In genomic region chr11:77276271-77276670, GRCh38 we compare ENCODE assay signal across 1 cellular context.
TF ChIP-seq lines count a peak whose summit lies in the region.

No MANE protein-coding gene starts in this region.

TF ChIP-seq in GM23338, 12 proteins besides CTCF, POLR2A, EP300 and RAD21 (continued from another document):
- TF ChIP-seq ETS1 (IDR thresholded peaks at IDR 0.05): no peak
- TF ChIP-seq JUNB (IDR thresholded peaks at IDR 0.05; ENCODE audit: unreplicated experiment): no peak
- TF ChIP-seq POLR2AphosphoS5 (IDR thresholded peaks at IDR 0.05; ENCODE audit: low read depth): no peak
- no peak for TF ChIP-seq ZNF114 (CRISPR knock-in tag; IDR thresholded peaks at IDR 0.05)
- TF ChIP-seq, protein P1, sequence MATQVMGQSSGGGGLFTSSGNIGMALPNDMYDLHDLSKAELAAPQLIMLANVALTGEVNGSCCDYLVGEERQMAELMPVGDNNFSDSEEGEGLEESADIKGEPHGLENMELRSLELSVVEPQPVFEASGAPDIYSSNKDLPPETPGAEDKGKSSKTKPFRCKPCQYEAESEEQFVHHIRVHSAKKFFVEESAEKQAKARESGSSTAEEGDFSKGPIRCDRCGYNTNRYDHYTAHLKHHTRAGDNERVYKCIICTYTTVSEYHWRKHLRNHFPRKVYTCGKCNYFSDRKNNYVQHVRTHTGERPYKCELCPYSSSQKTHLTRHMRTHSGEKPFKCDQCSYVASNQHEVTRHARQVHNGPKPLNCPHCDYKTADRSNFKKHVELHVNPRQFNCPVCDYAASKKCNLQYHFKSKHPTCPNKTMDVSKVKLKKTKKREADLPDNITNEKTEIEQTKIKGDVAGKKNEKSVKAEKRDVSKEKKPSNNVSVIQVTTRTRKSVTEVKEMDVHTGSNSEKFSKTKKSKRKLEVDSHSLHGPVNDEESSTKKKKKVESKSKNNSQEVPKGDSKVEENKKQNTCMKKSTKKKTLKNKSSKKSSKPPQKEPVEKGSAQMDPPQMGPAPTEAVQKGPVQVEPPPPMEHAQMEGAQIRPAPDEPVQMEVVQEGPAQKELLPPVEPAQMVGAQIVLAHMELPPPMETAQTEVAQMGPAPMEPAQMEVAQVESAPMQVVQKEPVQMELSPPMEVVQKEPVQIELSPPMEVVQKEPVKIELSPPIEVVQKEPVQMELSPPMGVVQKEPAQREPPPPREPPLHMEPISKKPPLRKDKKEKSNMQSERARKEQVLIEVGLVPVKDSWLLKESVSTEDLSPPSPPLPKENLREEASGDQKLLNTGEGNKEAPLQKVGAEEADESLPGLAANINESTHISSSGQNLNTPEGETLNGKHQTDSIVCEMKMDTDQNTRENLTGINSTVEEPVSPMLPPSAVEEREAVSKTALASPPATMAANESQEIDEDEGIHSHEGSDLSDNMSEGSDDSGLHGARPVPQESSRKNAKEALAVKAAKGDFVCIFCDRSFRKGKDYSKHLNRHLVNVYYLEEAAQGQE (IDR thresholded peaks at IDR 0.05; ENCODE audit: unreplicated experiment): no peak
- no peak for TF ChIP-seq EZH2phosphoT487 (IDR thresholded peaks at IDR 0.05; ENCODE audit: unreplicated experiment)
